Comparison of ENCODE assay signal across 2 cellular contexts in genomic region chr5:72301557-72301956, GRCh38.
TF ChIP-seq lines count a peak whose summit lies in the region.

No MANE protein-coding gene starts in this region.

TF ChIP-seq in H1, 55 proteins besides CTCF, POLR2A, EP300 and RAD21:
- TF ChIP-seq KDM5A (IDR thresholded peaks at IDR 0.05; ENCODE audit: low read length) (no peak), USF2 (IDR thresholded peaks at IDR 0.05; ENCODE audit: low read length) (no peak), JUND (IDR thresholded peaks at IDR 0.05; ENCODE audit: low read length) (no peak), SIRT6 (IDR thresholded peaks at IDR 0.05; ENCODE audit: low read length) (no peak), HDAC2 (IDR thresholded peaks at IDR 0.05; ENCODE audit: borderline replicate concordance in 1 of 2, low read depth in 2 of 2, low read length in 2 of 2) (no peak), CEBPB (IDR thresholded peaks at IDR 0.05; ENCODE audit: low read depth, low read length) (no peak), EZH2 (IDR thresholded peaks at IDR 0.05; ENCODE audit: low read depth, low read length, severe bottlenecking) (no peak), HDAC6 (IDR thresholded peaks at IDR 0.05; ENCODE audit: low read depth, low read length) (no peak), KDM4A (IDR thresholded peaks at IDR 0.05; ENCODE audit: low read depth, low read length, severe bottlenecking) (no peak), MAX (IDR thresholded peaks at IDR 0.05) (no peak), MAFK (IDR thresholded peaks at IDR 0.05; ENCODE audit: low read depth, low read length) (no peak), RNF2 (IDR thresholded peaks at IDR 0.05; ENCODE audit: borderline replicate concordance, low read depth, low read length, missing control alignments, poor library complexity, severe bottlenecking) (no peak), RXRA (IDR thresholded peaks at IDR 0.05; ENCODE audit: insufficient read depth, low read depth, low read length) (no peak), CHD1 (IDR thresholded peaks at IDR 0.05; ENCODE audit: low read depth, low read length) (no peak), CBX8 (IDR thresholded peaks at IDR 0.05; ENCODE audit: borderline replicate concordance, low read depth, low read length) (no peak), RBBP5 (IDR thresholded peaks at IDR 0.05; ENCODE audit: borderline replicate concordance, low read depth, low read length) (no peak), BRCA1 (IDR thresholded peaks at IDR 0.05; ENCODE audit: low read depth, low read length) (no peak), TAF1 (IDR thresholded peaks at IDR 0.05; ENCODE audit: low read depth, low read length) (no peak)
- TF ChIP-seq, protein P1, sequence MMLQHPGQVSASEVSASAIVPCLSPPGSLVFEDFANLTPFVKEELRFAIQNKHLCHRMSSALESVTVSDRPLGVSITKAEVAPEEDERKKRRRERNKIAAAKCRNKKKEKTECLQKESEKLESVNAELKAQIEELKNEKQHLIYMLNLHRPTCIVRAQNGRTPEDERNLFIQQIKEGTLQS (IDR thresholded peaks at IDR 0.05; ENCODE audit: insufficient read depth, low read depth, low read length): no peak

TF ChIP-seq in HEK293T, 16 proteins besides CTCF, POLR2A, EP300 and RAD21:
- TF ChIP-seq FOXK2 (IDR thresholded peaks at IDR 0.05) (no peak), ZNF384 (IDR thresholded peaks at IDR 0.05) (no peak)
